ENCODE assay signal across 1 cellular context in the genomic region with DNA sequence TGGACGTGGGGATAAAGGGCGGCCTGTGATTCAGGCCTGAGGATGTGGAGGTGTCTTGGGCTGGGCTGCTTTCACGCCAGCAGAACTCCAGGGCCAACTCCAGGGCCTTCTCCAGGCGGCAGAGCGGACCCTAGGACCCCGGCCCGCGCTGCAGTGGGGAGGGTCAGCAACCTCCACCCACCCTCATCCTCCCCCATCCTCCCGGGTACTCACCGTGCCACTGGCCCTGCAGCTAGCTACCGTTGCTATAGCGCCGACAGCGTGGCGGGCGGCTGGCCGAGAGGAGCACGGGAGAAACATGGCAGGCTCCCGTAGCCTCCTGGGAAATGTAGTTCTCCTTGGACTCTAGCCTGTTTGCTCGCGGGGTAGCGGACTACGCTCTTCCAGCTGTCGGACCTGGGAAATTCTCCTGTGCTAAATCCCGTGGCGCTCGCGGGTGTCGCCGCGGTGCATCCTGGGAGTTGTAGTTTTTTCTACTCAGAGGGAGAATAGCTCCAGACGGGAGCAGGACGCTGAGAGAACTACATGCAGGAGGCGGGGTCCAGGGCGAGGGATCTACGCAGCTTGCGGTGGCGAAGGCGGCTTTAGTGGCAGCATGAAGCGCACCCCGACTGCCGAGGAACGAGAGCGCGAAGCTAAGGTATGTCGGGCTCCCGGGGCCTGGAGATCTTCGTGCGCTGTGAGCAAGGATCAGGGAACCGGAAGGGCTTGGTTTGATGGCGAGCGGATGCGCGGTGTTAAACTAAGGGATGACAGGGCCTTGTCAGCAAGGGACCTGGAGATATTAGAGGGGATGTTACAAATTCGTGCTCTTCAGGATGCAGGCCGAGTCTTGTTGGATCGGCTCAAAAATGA.
A peak's percentile ranks its signal among the peaks of the same experiment; 100 is the strongest.
TF ChIP-seq lines count a peak whose summit lies in the region.

TSS of gene FTO (plus strand) at position 567 of the 855 bp plus-strand sequence.
TSS of gene RPGRIP1L (minus strand) at position 270 of the 855 bp plus-strand sequence. CDS start 3,136 bp downstream, outside the sequence.

TF ChIP-seq in HepG2, 621 proteins besides CTCF, POLR2A, EP300 and RAD21 (continued from another document and continues in another):
- TF ChIP-seq ZKSCAN5 (CRISPR knock-in tag; IDR thresholded peaks at IDR 0.05) (0 out of 2 replicates have a peak, but pooled peaks have one; percentile 30), FIP1L1 (IDR thresholded peaks at IDR 0.05; ENCODE audit: borderline replicate concordance, insufficient read depth, low read depth, low read length) (0 out of 2 replicates have a peak, but pooled peaks have one; percentile 62), ZNF768 (CRISPR knock-in tag; IDR thresholded peaks at IDR 0.05) (peak; percentile 44; the same call in 1 of the 2 replicates), ZNF879 (CRISPR knock-in tag; IDR thresholded peaks at IDR 0.05) (peak; percentile 42; the same call in 1 of the 2 replicates), ZNF513 (CRISPR knock-in tag; conservative IDR thresholded peaks at IDR 0.05) (0 out of 2 replicates have a peak, but pooled peaks have one; percentile 75), MZF1 (CRISPR knock-in tag; IDR thresholded peaks at IDR 0.05; ENCODE audit: borderline replicate concordance) (no peak), STAT6 (CRISPR knock-in tag; IDR thresholded peaks at IDR 0.05; ENCODE audit: borderline replicate concordance) (0 out of 2 replicates have a peak, but pooled peaks have one; percentile 68), ZBTB46 (CRISPR knock-in tag; IDR thresholded peaks at IDR 0.05; ENCODE audit: borderline replicate concordance) (no peak), CBX1 (IDR thresholded peaks at IDR 0.05; ENCODE audit: low read depth) (no peak), ELF4 (CRISPR knock-in tag; IDR thresholded peaks at IDR 0.05; ENCODE audit: borderline replicate concordance) (peak; percentile 47; the same call in 1 of the 2 replicates), KLF9 (CRISPR knock-in tag; IDR thresholded peaks at IDR 0.05; ENCODE audit: low read depth) (no peak), ZNF207 (IDR thresholded peaks at IDR 0.05; ENCODE audit: borderline replicate concordance) (no peak), HNRNPUL1 (IDR thresholded peaks at IDR 0.05; ENCODE audit: low read depth, low read length) (no peak), U2AF1 (optimal IDR thresholded peaks at IDR 0.05; ENCODE audit: low read depth, low read length) (peak; percentile 25), PRMT3 (CRISPR knock-in tag; IDR thresholded peaks at IDR 0.05; ENCODE audit: borderline replicate concordance, low read depth) (no peak), ZNF781 (CRISPR knock-in tag; IDR thresholded peaks at IDR 0.05; ENCODE audit: borderline replicate concordance, not compliant biosample characterization) (peak; percentile 87), PAX8 (CRISPR knock-in tag; IDR thresholded peaks at IDR 0.05; ENCODE audit: borderline replicate concordance) (peak; percentile 87; the same call in 1 of the 2 replicates), MXI1 (IDR thresholded peaks at IDR 0.05; ENCODE audit: borderline replicate concordance, low read depth, low read length) (peak; percentile 99), KDM5B (CRISPR knock-in tag; IDR thresholded peaks at IDR 0.05; ENCODE audit: borderline replicate concordance) (peak; percentile 89), ZNF597 (CRISPR knock-in tag; IDR thresholded peaks at IDR 0.05) (no peak), SP5 (CRISPR knock-in tag; IDR thresholded peaks at IDR 0.05; ENCODE audit: borderline replicate concordance, low read depth) (no peak), MAF1 (CRISPR knock-in tag; IDR thresholded peaks at IDR 0.05; ENCODE audit: borderline replicate concordance) (peak; percentile 61; the same call in 1 of the 2 replicates), YEATS2 (CRISPR knock-in tag; IDR thresholded peaks at IDR 0.05; ENCODE audit: borderline replicate concordance) (peak; percentile 88), PCBP1 (IDR thresholded peaks at IDR 0.05; ENCODE audit: borderline replicate concordance, low read depth, low read length) (peak; percentile 95; the same call in 1 of the 2 replicates), ARNTL (CRISPR knock-in tag; IDR thresholded peaks at IDR 0.05) (no peak), HOXA3 (CRISPR knock-in tag; IDR thresholded peaks at IDR 0.05) (peak; percentile 92), FOXM1 (CRISPR knock-in tag; IDR thresholded peaks at IDR 0.05) (no peak), RFXANK (CRISPR knock-in tag; IDR thresholded peaks at IDR 0.05) (peak; percentile 64; the same call in 1 of the 2 replicates), NFYB (CRISPR knock-in tag; IDR thresholded peaks at IDR 0.05) (peak; percentile 58), PCBP2 (optimal IDR thresholded peaks at IDR 0.05; ENCODE audit: low read depth, low read length, poor library complexity, severe bottlenecking) (no peak), SP140L (CRISPR knock-in tag; IDR thresholded peaks at IDR 0.05; ENCODE audit: borderline replicate concordance) (no peak), ZZZ3 (CRISPR knock-in tag; IDR thresholded peaks at IDR 0.05; ENCODE audit: borderline replicate concordance) (peak; percentile 83), ZGPAT (CRISPR knock-in tag; IDR thresholded peaks at IDR 0.05) (peak; percentile 97), NFKBIZ (CRISPR knock-in tag; IDR thresholded peaks at IDR 0.05) (0 out of 2 replicates have a peak, but pooled peaks have one; percentile 29), POGZ (CRISPR knock-in tag; IDR thresholded peaks at IDR 0.05) (peak; percentile 89), HHEX (CRISPR knock-in tag; IDR thresholded peaks at IDR 0.05) (no peak), IKZF4 (CRISPR knock-in tag; IDR thresholded peaks at IDR 0.05; ENCODE audit: borderline replicate concordance, low read depth, not compliant biosample characterization) (no peak), FOXA3 (CRISPR knock-in tag; IDR thresholded peaks at IDR 0.05) (peak; percentile 75), SIX4 (CRISPR knock-in tag; IDR thresholded peaks at IDR 0.05) (0 out of 2 replicates have a peak, but pooled peaks have one; percentile 22), MYC (CRISPR knock-in tag; IDR thresholded peaks at IDR 0.05; ENCODE audit: borderline replicate concordance) (peak; percentile 91), ZNF275 (CRISPR knock-in tag; IDR thresholded peaks at IDR 0.05; ENCODE audit: borderline replicate concordance) (peak; percentile 92; the same call in 1 of the 2 replicates), ZNF567 (CRISPR knock-in tag; IDR thresholded peaks at IDR 0.05; ENCODE audit: borderline replicate concordance) (0 out of 2 replicates have a peak, but pooled peaks have one; percentile 12), TBX2 (CRISPR knock-in tag; IDR thresholded peaks at IDR 0.05; ENCODE audit: borderline replicate concordance) (peak; percentile 93), DMAP1 (CRISPR knock-in tag; IDR thresholded peaks at IDR 0.05) (peak; percentile 73; the same call in 1 of the 2 replicates), NCOA5 (CRISPR knock-in tag; IDR thresholded peaks at IDR 0.05) (no peak), LBX2 (CRISPR knock-in tag; IDR thresholded peaks at IDR 0.05; ENCODE audit: borderline replicate concordance) (no peak; the same call in 1 of the 2 replicates), ZNF232 (CRISPR knock-in tag; IDR thresholded peaks at IDR 0.05; ENCODE audit: borderline replicate concordance) (peak; percentile 43; the same call in 1 of the 2 replicates), TMF1 (CRISPR knock-in tag; IDR thresholded peaks at IDR 0.05; ENCODE audit: low read depth) (no peak), REPIN1 (CRISPR knock-in tag; IDR thresholded peaks at IDR 0.05; ENCODE audit: borderline replicate concordance, low read depth) (peak; percentile 93)
- TF ChIP-seq, protein P1, sequence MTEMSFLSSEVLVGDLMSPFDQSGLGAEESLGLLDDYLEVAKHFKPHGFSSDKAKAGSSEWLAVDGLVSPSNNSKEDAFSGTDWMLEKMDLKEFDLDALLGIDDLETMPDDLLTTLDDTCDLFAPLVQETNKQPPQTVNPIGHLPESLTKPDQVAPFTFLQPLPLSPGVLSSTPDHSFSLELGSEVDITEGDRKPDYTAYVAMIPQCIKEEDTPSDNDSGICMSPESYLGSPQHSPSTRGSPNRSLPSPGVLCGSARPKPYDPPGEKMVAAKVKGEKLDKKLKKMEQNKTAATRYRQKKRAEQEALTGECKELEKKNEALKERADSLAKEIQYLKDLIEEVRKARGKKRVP (CRISPR knock-in tag; IDR thresholded peaks at IDR 0.05): peak in 1 of 2 experiments; percentile 51; a peak in 1 of 4 replicates
